Comparison of ENCODE assay signal across 8 cellular contexts in the genomic region with DNA sequence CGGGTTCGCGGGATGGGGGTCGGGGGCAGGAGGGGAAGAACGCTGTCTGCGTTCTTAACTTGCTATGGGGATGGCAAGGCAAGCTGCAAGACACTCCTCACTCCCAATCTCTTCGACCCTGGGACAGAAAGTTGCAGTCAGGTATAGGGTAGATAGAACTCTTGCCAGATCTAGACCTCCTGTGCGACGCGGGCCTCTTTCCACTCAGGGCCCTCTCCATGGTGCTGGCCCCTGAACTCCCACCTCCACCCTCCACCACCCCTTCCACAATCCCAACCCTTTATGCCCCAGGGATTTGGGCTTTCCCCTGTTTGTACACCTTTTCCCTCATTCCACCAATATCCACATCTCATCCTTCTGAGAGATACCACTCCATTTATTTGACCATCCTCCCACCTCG. TPM values are rescaled to one million over a fixed set of nuclear protein-coding genes. Genes with fewer than 3 reads are reported as not detected.
DNase-seq lines count a peak whose midpoint lies in the region; ATAC-seq and TF ChIP-seq lines count a peak whose summit lies in the region.

No MANE protein-coding gene starts in this region.

- intact Hi-C loops in sciatic nerve (cut with DNase I): no loop called here

- no peak for TF ChIP-seq CTCF in VCaP (conservative IDR thresholded peaks at IDR 0.05)
- TF ChIP-seq CTCF in fibroblast of villous mesenchyme (IDR thresholded peaks at IDR 0.05; ENCODE audit: insufficient read depth, low read depth, low read length): no peak

- H3K27me3 ChIP-seq in H7 (ENCODE audit: control insufficient read depth, insufficient read depth, low read length) (no peaks in the 10 kb centered on the region), skeletal muscle tissue (ENCODE audit: control insufficient read depth in 3 of 3, insufficient read depth in 3 of 3, low read length in 3 of 3) (no peaks in the 10 kb centered on the region)

- no peak overlapping the region for H3K4me3 ChIP-seq in H7 (ENCODE audit: insufficient read depth, low read depth, low read length)
- peak overlapping the region; percentile 70 for H3K4me3 ChIP-seq in fibroblast of villous mesenchyme (ENCODE audit: low read depth, low read length)
- peak overlapping the region in 2 of 3 donors; percentile 80 to 84 for H3K4me3 ChIP-seq in skeletal muscle tissue (ENCODE audit: low read length in 3 of 3)

- H3K9me3 ChIP-seq in skeletal muscle tissue (ENCODE audit: control insufficient read depth in 3 of 3, low read length in 3 of 3): no peaks in the 10 kb centered on the region

- H3K4me1 ChIP-seq in skeletal muscle tissue (ENCODE audit: control insufficient read depth in 3 of 3, insufficient read depth in 3 of 3, low read length in 3 of 3): peaks cover 28 to 51% (median 34%) of the 10 kb centered on the region in 3 donors

- H3K36me3 ChIP-seq in H7 (replicated peaks; ENCODE audit: control insufficient read depth, insufficient read depth, low read length) (no peaks in the 10 kb centered on the region), skeletal muscle tissue (ENCODE audit: control insufficient read depth in 3 of 3, insufficient read depth in 3 of 3, low read length in 3 of 3) (peaks cover 8 to 10% (median 10%) of the 10 kb centered on the region in 3 donors)

- H3K27ac ChIP-seq in VCaP: peak overlapping the region; percentile 98
- H3K27ac ChIP-seq in skeletal muscle tissue (ENCODE audit: low read depth, low read length): peak overlapping the region; percentile 99

- peak overlapping the region; percentile 76 to 90 (median 84) for H3K9ac ChIP-seq in skeletal muscle tissue (ENCODE audit: low read depth in 1 of 3, low read length in 3 of 3)

- peak; percentile 61 for DNase-seq in H7
- DNase-seq in fibroblast of villous mesenchyme (ENCODE audit: low read depth): no peak
- no peak for DNase-seq in CD1c-positive myeloid dendritic cell (ENCODE audit: extremely low spot score)
- no peak for DNase-seq in sciatic nerve (ENCODE audit: low spot score)
- DNase-seq in AG20443 (ENCODE audit: low spot score): no peak

- no peak for ATAC-seq in HG03457 (IDR thresholded peaks at IDR 0.05; ENCODE audit: unreplicated experiment)
- no peak for ATAC-seq in sciatic nerve

RNA-seq across cellular contexts. Expression of a gene that starts 0.8 kb away (rescaled TPM):
- 45.5 and 50.4 TPM in 2 replicates for total RNA-seq in H7 (2014; rRNA removed; shearing (Covaris generic))
- total RNA-seq in fibroblast of villous mesenchyme (23.3 and 28.0 TPM in 2 replicates), skeletal muscle tissue (14.1 TPM), sciatic nerve (18.5 TPM)

RNA-seq across cellular contexts. Expression of a gene that starts 3.2 kb away (rescaled TPM):
- total RNA-seq in H7 (2014; rRNA removed; shearing (Covaris generic)): 96.2 and 98.4 TPM in 2 replicates
- 112 and 131 TPM in 2 replicates for total RNA-seq in fibroblast of villous mesenchyme
- total RNA-seq in skeletal muscle tissue: 30.8 TPM
- 40.7 TPM for total RNA-seq in sciatic nerve

RNA-seq across cellular contexts. Expression of a gene that starts 4.9 kb away (rescaled TPM):
- 0.48 TPM in 1 of 2 replicates, not detected in the other for total RNA-seq in H7 (2014; rRNA removed; shearing (Covaris generic))
- total RNA-seq in fibroblast of villous mesenchyme (not detected in 2 replicates), skeletal muscle tissue (not detected), sciatic nerve (0.80 TPM)

RNA-seq across cellular contexts. Expression of a gene that starts 33.2 kb away (rescaled TPM):
- total RNA-seq in H7 (2014; rRNA removed; shearing (Covaris generic)): 11.2 and 13.7 TPM in 2 replicates
- total RNA-seq in fibroblast of villous mesenchyme (22.2 and 25.9 TPM in 2 replicates), skeletal muscle tissue (6.8 TPM), sciatic nerve (40.1 TPM)

RNA-seq across cellular contexts. Expression of a gene that starts 35.7 kb away (rescaled TPM):
- total RNA-seq in H7 (2014; rRNA removed; shearing (Covaris generic)): 20.0 and 27.5 TPM in 2 replicates
- 44.8 and 67.8 TPM in 2 replicates for total RNA-seq in fibroblast of villous mesenchyme
- total RNA-seq in skeletal muscle tissue: 43.8 TPM
- 160 TPM for total RNA-seq in sciatic nerve
